ENCODE assay signal across 15 cellular contexts in genomic region chr13:95150555-95150954, GRCh38.
"Had no signal": no experiment of that assay in that cellular context is flagged by ENCODE, and none has a peak within 500 bp of the region (broad histone marks: within the 10 kb centered on the region; RNA-seq: fewer than 3 reads in every experiment).

No MANE protein-coding gene starts in this region.

- H3K27me3 ChIP-seq: thyroid gland, uterus had no signal

- H3K27ac ChIP-seq: lower lobe of right lung, thyroid gland, uterus had no signal

- H3K9me3 Mint-ChIP-seq: activated CD8-positive, alpha-beta T cell treated with anti-CD3 and anti-CD28 coated beads for 36 hours; activated T-helper 1 cell treated with anti-CD3 and anti-CD28 coated beads, Interleukin-12 subunit alpha, Interleukin-12 subunit beta, Interleukin-2, Interleukin-4 antibody, amounts not matched to agents 30 ng/mL and 10 ng/mL and 1 ng/mL, durations not matched to agents 14 hours and 24 hours and 36 hours; mesothelial cell of epicardium; neural crest cell; T-helper 1 cell treated with Interleukin-12 subunit alpha and Interleukin-12 subunit beta and Interleukin-4 antibody, amounts not matched to agents 30 μg/mL and 1 μg/mL, for 36 hours had no signal

- H3K27me3 Mint-ChIP-seq: activated CD8-positive, alpha-beta T cell treated with anti-CD3 and anti-CD28 coated beads for 36 hours had no signal

- H3K4me3 Mint-ChIP-seq: activated CD8-positive, alpha-beta T cell treated with anti-CD3 and anti-CD28 coated beads for 36 hours; activated naive CD4-positive, alpha-beta T cell treated with anti-CD3 and anti-CD28 coated beads for 36 hours; activated T-helper 1 cell treated with anti-CD3 and anti-CD28 coated beads, Interleukin-12 subunit alpha, Interleukin-12 subunit beta, Interleukin-2, Interleukin-4 antibody, amounts not matched to agents 30 ng/mL and 10 ng/mL and 1 ng/mL, durations not matched to agents 14 hours and 24 hours and 36 hours; mesothelial cell of epicardium; neural crest cell; T-helper 1 cell treated with Interleukin-12 subunit alpha and Interleukin-12 subunit beta and Interleukin-4 antibody, amounts not matched to agents 30 μg/mL and 1 μg/mL, for 36 hours had no signal

- DNase-seq: activated CD4-positive, CD25-positive, alpha-beta regulatory T cell treated with anti-CD3 and anti-CD28 coated beads, Interleukin-2, amount 50 U/mL, for 72 hours; activated CD8-positive, alpha-beta memory T cell treated with anti-CD3 and anti-CD28 coated beads, Interleukin-2, amount 50 U/mL, for 4 hours; activated CD8-positive, alpha-beta T cell treated with anti-CD3 and anti-CD28 coated beads for 36 hours; lower lobe of right lung; stimulated activated CD4-positive, alpha-beta T cell treated with anti-CD3 and anti-CD28 coated beads, Interleukin-4, amount 100 ng/mL, for 1 hour; stimulated activated CD8-positive, alpha-beta memory T cell treated with anti-CD3 and anti-CD28 coated beads, Interleukin-4, amount 100 ng/mL, for 48 hours; thyroid gland; uterus had no signal

- H3K9me3 ChIP-seq: lower lobe of right lung, thyroid gland, uterus had no signal

- H3K36me3 Mint-ChIP-seq: mesothelial cell of epicardium had no signal

- H3K36me3 ChIP-seq: lower lobe of right lung, thyroid gland, uterus had no signal

- FAIRE-seq: colon, TTC549 had no signal

- H3K4me3 ChIP-seq: lower lobe of right lung, thyroid gland, uterus had no signal

- H3K4me1 ChIP-seq: thyroid gland, uterus had no signal

- H3K27ac Mint-ChIP-seq: activated CD8-positive, alpha-beta T cell treated with anti-CD3 and anti-CD28 coated beads for 36 hours; activated naive CD4-positive, alpha-beta T cell treated with anti-CD3 and anti-CD28 coated beads for 36 hours; activated T-helper 1 cell treated with anti-CD3 and anti-CD28 coated beads, Interleukin-12 subunit alpha, Interleukin-12 subunit beta, Interleukin-2, Interleukin-4 antibody, amounts not matched to agents 30 ng/mL and 10 ng/mL and 1 ng/mL, durations not matched to agents 14 hours and 24 hours and 36 hours; mesothelial cell of epicardium; T-helper 1 cell treated with Interleukin-12 subunit alpha and Interleukin-12 subunit beta and Interleukin-4 antibody, amounts not matched to agents 30 μg/mL and 1 μg/mL, for 36 hours had no signal

- ATAC-seq: activated CD8-positive, alpha-beta T cell treated with anti-CD3 and anti-CD28 coated beads for 36 hours; lower lobe of right lung had no signal
